ENCODE assay signal across 8 cellular contexts in genomic region chr3:135106445-135106844, GRCh38.
A peak's percentile ranks its signal among the peaks of the same experiment; 100 is the strongest.
DNase-seq lines count a peak whose midpoint lies in the region; ATAC-seq and TF ChIP-seq lines count a peak whose summit lies in the region.

No MANE protein-coding gene starts in this region.

- ATAC-seq in GM21576 (IDR thresholded peaks at IDR 0.05; ENCODE audit: unreplicated experiment) (no peak), HG03469 (IDR thresholded peaks at IDR 0.05; ENCODE audit: unreplicated experiment) (no peak)

- TF ChIP-seq CTCF in NB4 (IDR thresholded peaks at IDR 0.05; ENCODE audit: low read depth, low read length): no peak

- intact Hi-C loops in posterior cingulate gyrus (cut with DNase I): no loop called here

- DNase-seq in NCI-H748 (lab: John Stamatoyannopoulos, UW; ENCODE audit: unreplicated experiment) (peak; percentile 78), NCI-H748 treated with DMSO at 0.1 percent for 48 hours (lab: John Stamatoyannopoulos, UW) (no peak), NB4 (ENCODE audit: low read depth) (peak; percentile 43), dermis blood vessel endothelial cell (peak; percentile 10), renal cortical epithelial cell (ENCODE audit: low read depth) (peak; percentile 36), posterior cingulate gyrus (no peak)

- TF ChIP-seq POLR2A in NB4 (IDR thresholded peaks at IDR 0.05; ENCODE audit: extremely low read depth, insufficient read length): no peak

- H3K4me3 ChIP-seq in NB4 (ENCODE audit: low read depth, low read length): no peak overlapping the region

Comparison
In these comparisons a context has a peak if more than half of its experiments do, and no peak if none do; other contexts are left out.
1. DNase-seq: peak in NCI-H748 (single experiment), NB4 (single experiment), dermis blood vessel endothelial cell (single experiment) and renal cortical epithelial cell (single experiment); none in NCI-H748 treated with DMSO at 0.1 percent for 48 hours (single experiment) and posterior cingulate gyrus (0 of 10).